ENCODE assay signal across 1 cellular context in the genomic region with DNA sequence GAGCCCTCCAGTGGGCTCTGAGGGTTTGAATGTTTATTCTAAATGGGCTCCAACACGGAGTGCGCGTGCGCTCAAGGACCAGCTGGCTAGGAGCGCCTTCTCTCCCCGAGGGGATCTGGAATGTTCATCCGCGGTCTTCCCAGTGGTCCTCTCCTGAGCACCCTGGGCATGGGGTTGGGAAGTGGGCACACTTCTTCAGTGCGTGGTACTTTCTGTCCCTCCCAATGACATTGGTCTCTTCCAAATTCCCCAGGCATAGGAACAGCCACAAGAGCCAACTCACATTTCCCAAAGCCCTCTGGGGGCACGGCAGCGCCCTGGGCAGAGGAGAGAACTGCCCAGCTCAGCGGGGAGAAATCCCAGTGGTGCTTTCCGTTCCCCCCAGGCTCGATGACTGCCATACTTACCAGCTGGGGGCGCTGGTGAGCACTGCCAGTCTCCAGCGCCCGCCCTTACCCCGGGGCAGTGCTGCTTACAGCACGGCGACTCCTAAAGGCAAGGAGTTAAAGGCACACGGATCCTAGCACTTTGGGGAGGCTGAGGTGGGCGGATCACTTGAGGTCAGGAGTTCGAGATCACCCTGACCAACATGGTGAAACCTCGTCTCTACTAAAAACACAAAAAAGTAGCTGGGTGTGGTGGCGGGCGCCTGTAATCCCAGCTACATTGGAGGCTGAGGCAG.
TF ChIP-seq lines count a peak whose summit lies in the region.

No MANE protein-coding gene starts in this region.

TF ChIP-seq in K562, 482 proteins besides CTCF, POLR2A, EP300 and RAD21 (continued from another document and continues in another):
- TF ChIP-seq, protein P1, sequence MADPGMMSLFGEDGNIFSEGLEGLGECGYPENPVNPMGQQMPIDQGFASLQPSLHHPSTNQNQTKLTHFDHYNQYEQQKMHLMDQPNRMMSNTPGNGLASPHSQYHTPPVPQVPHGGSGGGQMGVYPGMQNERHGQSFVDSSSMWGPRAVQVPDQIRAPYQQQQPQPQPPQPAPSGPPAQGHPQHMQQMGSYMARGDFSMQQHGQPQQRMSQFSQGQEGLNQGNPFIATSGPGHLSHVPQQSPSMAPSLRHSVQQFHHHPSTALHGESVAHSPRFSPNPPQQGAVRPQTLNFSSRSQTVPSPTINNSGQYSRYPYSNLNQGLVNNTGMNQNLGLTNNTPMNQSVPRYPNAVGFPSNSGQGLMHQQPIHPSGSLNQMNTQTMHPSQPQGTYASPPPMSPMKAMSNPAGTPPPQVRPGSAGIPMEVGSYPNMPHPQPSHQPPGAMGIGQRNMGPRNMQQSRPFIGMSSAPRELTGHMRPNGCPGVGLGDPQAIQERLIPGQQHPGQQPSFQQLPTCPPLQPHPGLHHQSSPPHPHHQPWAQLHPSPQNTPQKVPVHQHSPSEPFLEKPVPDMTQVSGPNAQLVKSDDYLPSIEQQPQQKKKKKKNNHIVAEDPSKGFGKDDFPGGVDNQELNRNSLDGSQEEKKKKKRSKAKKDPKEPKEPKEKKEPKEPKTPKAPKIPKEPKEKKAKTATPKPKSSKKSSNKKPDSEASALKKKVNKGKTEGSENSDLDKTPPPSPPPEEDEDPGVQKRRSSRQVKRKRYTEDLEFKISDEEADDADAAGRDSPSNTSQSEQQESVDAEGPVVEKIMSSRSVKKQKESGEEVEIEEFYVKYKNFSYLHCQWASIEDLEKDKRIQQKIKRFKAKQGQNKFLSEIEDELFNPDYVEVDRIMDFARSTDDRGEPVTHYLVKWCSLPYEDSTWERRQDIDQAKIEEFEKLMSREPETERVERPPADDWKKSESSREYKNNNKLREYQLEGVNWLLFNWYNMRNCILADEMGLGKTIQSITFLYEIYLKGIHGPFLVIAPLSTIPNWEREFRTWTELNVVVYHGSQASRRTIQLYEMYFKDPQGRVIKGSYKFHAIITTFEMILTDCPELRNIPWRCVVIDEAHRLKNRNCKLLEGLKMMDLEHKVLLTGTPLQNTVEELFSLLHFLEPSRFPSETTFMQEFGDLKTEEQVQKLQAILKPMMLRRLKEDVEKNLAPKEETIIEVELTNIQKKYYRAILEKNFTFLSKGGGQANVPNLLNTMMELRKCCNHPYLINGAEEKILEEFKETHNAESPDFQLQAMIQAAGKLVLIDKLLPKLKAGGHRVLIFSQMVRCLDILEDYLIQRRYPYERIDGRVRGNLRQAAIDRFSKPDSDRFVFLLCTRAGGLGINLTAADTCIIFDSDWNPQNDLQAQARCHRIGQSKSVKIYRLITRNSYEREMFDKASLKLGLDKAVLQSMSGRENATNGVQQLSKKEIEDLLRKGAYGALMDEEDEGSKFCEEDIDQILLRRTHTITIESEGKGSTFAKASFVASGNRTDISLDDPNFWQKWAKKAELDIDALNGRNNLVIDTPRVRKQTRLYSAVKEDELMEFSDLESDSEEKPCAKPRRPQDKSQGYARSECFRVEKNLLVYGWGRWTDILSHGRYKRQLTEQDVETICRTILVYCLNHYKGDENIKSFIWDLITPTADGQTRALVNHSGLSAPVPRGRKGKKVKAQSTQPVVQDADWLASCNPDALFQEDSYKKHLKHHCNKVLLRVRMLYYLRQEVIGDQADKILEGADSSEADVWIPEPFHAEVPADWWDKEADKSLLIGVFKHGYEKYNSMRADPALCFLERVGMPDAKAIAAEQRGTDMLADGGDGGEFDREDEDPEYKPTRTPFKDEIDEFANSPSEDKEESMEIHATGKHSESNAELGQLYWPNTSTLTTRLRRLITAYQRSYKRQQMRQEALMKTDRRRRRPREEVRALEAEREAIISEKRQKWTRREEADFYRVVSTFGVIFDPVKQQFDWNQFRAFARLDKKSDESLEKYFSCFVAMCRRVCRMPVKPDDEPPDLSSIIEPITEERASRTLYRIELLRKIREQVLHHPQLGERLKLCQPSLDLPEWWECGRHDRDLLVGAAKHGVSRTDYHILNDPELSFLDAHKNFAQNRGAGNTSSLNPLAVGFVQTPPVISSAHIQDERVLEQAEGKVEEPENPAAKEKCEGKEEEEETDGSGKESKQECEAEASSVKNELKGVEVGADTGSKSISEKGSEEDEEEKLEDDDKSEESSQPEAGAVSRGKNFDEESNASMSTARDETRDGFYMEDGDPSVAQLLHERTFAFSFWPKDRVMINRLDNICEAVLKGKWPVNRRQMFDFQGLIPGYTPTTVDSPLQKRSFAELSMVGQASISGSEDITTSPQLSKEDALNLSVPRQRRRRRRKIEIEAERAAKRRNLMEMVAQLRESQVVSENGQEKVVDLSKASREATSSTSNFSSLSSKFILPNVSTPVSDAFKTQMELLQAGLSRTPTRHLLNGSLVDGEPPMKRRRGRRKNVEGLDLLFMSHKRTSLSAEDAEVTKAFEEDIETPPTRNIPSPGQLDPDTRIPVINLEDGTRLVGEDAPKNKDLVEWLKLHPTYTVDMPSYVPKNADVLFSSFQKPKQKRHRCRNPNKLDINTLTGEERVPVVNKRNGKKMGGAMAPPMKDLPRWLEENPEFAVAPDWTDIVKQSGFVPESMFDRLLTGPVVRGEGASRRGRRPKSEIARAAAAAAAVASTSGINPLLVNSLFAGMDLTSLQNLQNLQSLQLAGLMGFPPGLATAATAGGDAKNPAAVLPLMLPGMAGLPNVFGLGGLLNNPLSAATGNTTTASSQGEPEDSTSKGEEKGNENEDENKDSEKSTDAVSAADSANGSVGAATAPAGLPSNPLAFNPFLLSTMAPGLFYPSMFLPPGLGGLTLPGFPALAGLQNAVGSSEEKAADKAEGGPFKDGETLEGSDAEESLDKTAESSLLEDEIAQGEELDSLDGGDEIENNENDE (IDR thresholded peaks at IDR 0.05; ENCODE audit: low read depth, low read length) = no peak
- TF ChIP-seq TAF9B (IDR thresholded peaks at IDR 0.05; ENCODE audit: partially characterized antibody) (no peak), RFX5 (IDR thresholded peaks at IDR 0.05; ENCODE audit: low read depth, low read length) (no peak), PCBP1 (IDR thresholded peaks at IDR 0.05; ENCODE audit: low read depth, low read length, poor library complexity, severe bottlenecking) (no peak), RBM39 (optimal IDR thresholded peaks at IDR 0.05; ENCODE audit: low read depth, low read length) (no peak), OTX1 (CRISPR knock-in tag; IDR thresholded peaks at IDR 0.05) (no peak), BHLHE40 (IDR thresholded peaks at IDR 0.05; ENCODE audit: low read length) (no peak), SLC30A9 (CRISPR knock-in tag; IDR thresholded peaks at IDR 0.05) (no peak), THRAP3 (IDR thresholded peaks at IDR 0.05; ENCODE audit: borderline replicate concordance) (no peak; the same call in 1 of the 2 replicates), MEIS2 (IDR thresholded peaks at IDR 0.05; ENCODE audit: partially characterized antibody) (no peak), ATF1 (CRISPR knock-in tag; IDR thresholded peaks at IDR 0.05) (no peak), ATF1 (tag; IDR thresholded peaks at IDR 0.05) (peak; percentile 43), ZC3H11A (IDR thresholded peaks at IDR 0.05; ENCODE audit: low read depth, low read length) (no peak), ZNF431 (CRISPR knock-in tag; IDR thresholded peaks at IDR 0.05) (no peak; the same call in 1 of the 2 replicates), BRD9 (IDR thresholded peaks at IDR 0.05; ENCODE audit: low read depth, partially characterized antibody) (no peak), NCOR1 (IDR thresholded peaks at IDR 0.05) (no peak), NFRKB (IDR thresholded peaks at IDR 0.05; ENCODE audit: low read depth) (no peak), NBN (IDR thresholded peaks at IDR 0.05; ENCODE audit: low read depth) (no peak; the same call in 1 of the 2 replicates), MTF1 (CRISPR knock-in tag; IDR thresholded peaks at IDR 0.05; ENCODE audit: borderline replicate concordance) (no peak), ZNF274 (IDR thresholded peaks at IDR 0.05; ENCODE audit: borderline replicate concordance, low read depth, low read length) (no peak), CAMTA2 (CRISPR knock-in tag; conservative IDR thresholded peaks at IDR 0.05) (no peak), TFAM (CRISPR knock-in tag; conservative IDR thresholded peaks at IDR 0.05) (no peak), POLR2B (IDR thresholded peaks at IDR 0.05; ENCODE audit: low read depth, partially characterized antibody) (no peak), ZBED1 (IDR thresholded peaks at IDR 0.05) (no peak), BMI1 (IDR thresholded peaks at IDR 0.05; ENCODE audit: low read length) (no peak), PCBP2 (IDR thresholded peaks at IDR 0.05; ENCODE audit: low read depth, low read length, poor library complexity, severe bottlenecking) (no peak), PHTF2 (CRISPR knock-in tag; IDR thresholded peaks at IDR 0.05) (no peak), KDM2B (CRISPR knock-in tag; IDR thresholded peaks at IDR 0.05) (no peak), ETV1 (tag; conservative IDR thresholded peaks at IDR 0.05; ENCODE audit: low read depth) (no peak), PHF20 (IDR thresholded peaks at IDR 0.05; ENCODE audit: partially characterized antibody) (peak; percentile 72), SRSF3 (IDR thresholded peaks at IDR 0.05; ENCODE audit: insufficient read depth, low read length) (no peak), ZNF175 (CRISPR knock-in tag; IDR thresholded peaks at IDR 0.05; ENCODE audit: low read depth) (no peak)
- TF ChIP-seq, protein P2, sequence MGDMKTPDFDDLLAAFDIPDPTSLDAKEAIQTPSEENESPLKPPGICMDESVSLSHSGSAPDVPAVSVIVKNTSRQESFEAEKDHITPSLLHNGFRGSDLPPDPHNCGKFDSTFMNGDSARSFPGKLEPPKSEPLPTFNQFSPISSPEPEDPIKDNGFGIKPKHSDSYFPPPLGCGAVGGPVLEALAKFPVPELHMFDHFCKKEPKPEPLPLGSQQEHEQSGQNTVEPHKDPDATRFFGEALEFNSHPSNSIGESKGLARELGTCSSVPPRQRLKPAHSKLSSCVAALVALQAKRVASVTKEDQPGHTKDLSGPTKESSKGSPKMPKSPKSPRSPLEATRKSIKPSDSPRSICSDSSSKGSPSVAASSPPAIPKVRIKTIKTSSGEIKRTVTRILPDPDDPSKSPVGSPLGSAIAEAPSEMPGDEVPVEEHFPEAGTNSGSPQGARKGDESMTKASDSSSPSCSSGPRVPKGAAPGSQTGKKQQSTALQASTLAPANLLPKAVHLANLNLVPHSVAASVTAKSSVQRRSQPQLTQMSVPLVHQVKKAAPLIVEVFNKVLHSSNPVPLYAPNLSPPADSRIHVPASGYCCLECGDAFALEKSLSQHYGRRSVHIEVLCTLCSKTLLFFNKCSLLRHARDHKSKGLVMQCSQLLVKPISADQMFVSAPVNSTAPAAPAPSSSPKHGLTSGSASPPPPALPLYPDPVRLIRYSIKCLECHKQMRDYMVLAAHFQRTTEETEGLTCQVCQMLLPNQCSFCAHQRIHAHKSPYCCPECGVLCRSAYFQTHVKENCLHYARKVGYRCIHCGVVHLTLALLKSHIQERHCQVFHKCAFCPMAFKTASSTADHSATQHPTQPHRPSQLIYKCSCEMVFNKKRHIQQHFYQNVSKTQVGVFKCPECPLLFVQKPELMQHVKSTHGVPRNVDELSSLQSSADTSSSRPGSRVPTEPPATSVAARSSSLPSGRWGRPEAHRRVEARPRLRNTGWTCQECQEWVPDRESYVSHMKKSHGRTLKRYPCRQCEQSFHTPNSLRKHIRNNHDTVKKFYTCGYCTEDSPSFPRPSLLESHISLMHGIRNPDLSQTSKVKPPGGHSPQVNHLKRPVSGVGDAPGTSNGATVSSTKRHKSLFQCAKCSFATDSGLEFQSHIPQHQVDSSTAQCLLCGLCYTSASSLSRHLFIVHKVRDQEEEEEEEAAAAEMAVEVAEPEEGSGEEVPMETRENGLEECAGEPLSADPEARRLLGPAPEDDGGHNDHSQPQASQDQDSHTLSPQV (IDR thresholded peaks at IDR 0.05) = peak; percentile 62; the same call in 1 of the 2 replicates
- TF ChIP-seq, protein P3, sequence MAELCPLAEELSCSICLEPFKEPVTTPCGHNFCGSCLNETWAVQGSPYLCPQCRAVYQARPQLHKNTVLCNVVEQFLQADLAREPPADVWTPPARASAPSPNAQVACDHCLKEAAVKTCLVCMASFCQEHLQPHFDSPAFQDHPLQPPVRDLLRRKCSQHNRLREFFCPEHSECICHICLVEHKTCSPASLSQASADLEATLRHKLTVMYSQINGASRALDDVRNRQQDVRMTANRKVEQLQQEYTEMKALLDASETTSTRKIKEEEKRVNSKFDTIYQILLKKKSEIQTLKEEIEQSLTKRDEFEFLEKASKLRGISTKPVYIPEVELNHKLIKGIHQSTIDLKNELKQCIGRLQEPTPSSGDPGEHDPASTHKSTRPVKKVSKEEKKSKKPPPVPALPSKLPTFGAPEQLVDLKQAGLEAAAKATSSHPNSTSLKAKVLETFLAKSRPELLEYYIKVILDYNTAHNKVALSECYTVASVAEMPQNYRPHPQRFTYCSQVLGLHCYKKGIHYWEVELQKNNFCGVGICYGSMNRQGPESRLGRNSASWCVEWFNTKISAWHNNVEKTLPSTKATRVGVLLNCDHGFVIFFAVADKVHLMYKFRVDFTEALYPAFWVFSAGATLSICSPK (IDR thresholded peaks at IDR 0.05; ENCODE audit: borderline replicate concordance) = 0 out of 2 replicates have a peak, but pooled peaks have one; percentile 32
- TF ChIP-seq, protein P4, sequence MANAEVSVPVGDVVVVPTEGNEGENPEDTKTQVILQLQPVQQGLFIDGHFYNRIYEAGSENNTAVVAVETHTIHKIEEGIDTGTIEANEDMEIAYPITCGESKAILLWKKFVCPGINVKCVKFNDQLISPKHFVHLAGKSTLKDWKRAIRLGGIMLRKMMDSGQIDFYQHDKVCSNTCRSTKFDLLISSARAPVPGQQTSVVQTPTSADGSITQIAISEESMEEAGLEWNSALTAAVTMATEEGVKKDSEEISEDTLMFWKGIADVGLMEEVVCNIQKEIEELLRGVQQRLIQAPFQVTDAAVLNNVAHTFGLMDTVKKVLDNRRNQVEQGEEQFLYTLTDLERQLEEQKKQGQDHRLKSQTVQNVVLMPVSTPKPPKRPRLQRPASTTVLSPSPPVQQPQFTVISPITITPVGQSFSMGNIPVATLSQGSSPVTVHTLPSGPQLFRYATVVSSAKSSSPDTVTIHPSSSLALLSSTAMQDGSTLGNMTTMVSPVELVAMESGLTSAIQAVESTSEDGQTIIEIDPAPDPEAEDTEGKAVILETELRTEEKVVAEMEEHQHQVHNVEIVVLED (CRISPR knock-in tag; IDR thresholded peaks at IDR 0.05) = no peak
- TF ChIP-seq, protein P5, sequence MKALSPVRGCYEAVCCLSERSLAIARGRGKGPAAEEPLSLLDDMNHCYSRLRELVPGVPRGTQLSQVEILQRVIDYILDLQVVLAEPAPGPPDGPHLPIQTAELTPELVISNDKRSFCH (CRISPR knock-in tag; IDR thresholded peaks at IDR 0.05) = no peak
- TF ChIP-seq, protein P5 (tag; IDR thresholded peaks at IDR 0.05) = peak; percentile 80
- TF ChIP-seq, protein P6, sequence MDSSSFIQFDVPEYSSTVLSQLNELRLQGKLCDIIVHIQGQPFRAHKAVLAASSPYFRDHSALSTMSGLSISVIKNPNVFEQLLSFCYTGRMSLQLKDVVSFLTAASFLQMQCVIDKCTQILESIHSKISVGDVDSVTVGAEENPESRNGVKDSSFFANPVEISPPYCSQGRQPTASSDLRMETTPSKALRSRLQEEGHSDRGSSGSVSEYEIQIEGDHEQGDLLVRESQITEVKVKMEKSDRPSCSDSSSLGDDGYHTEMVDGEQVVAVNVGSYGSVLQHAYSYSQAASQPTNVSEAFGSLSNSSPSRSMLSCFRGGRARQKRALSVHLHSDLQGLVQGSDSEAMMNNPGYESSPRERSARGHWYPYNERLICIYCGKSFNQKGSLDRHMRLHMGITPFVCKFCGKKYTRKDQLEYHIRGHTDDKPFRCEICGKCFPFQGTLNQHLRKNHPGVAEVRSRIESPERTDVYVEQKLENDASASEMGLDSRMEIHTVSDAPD (CRISPR knock-in tag; IDR thresholded peaks at IDR 0.05) = no peak
